In the genomic region with DNA sequence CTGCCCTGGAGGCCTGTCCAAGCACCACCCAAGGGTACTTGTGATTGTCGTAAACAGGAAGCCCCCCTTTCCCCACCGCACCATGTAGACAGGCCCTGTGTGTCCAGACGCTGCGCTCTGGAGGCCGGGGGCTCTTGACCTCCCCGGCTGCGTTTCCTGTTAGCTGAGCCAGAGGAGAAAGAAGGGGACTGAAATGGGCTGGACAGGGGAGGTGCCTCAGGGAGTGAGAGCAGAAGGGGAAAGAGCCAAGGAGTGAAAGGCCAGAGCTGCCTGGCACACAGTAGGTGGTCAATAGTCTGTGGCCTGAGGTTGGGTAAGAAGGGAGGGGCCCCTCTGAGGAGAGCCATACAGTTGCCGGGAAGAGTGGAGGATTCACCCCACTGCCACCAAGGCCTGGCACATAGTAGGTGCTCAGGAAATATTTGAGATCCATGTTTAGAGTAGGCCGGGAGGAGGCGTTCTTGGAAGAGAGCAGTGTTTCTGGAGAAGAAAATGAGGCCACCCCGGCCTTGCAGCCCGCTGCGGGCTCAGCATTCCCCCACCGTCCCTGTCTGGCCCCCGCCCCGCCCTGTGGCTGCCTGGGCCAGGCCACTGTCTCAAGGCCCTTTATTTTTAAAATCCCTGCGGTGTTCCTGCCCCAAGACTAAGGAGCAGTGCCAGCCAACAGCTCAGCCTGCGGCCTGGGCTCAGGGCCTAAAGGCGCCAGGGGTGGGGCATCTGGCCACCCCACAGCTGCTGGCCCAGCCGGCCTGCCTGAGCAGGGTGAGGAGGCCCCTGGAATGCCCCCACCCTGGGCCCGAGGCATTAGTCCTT, we compare ENCODE assay signal across 11 cellular contexts. TPM values are rescaled to one million over a fixed set of nuclear protein-coding genes. Genes with fewer than 3 reads are reported as not detected.
DNase-seq lines count a peak whose midpoint lies in the region; ATAC-seq, FAIRE-seq and TF ChIP-seq lines count a peak whose summit lies in the region.
"Had no signal": no experiment of that assay in that cellular context is flagged by ENCODE, and none has a peak within 500 bp of the region (broad histone marks: within the 10 kb centered on the region; RNA-seq: fewer than 3 reads in every experiment).

No MANE protein-coding gene starts in this region.

- CTCF ChIA-PET in A549 (lab: Yijun Ruan, JAX): interaction anchor here (1.0 to 16.8 kb wide), 10 partner anchors 8 to 97 kb away, joined by 3 to 771 read pairs (median 6); a partner anchor contains a TSS

- H3K27me3 Mint-ChIP-seq in nephron (ENCODE audit: low read depth) (no peaks in the 10 kb centered on the region), T-helper 17 cell (peaks cover 9% of the 10 kb centered on the region)

- TF ChIP-seq RAD21 in A549 (conservative IDR thresholded peaks at IDR 0.05 in 1 of 2, IDR thresholded peaks at IDR 0.05 in 1 of 2): no peak

- FAIRE-seq in A549 (lab: Jason Lieb, UNC): no peak

- H3K27ac Mint-ChIP-seq in nephron (peak overlapping the region; percentile 99 to 100 (median 99)), T-helper 17 cell (no peak overlapping the region)
- H3K27ac Mint-ChIP-seq: CD4-positive, CD25-positive, alpha-beta regulatory T cell had no signal

- peaks cover 50% of the 10 kb centered on the region for H3K4me1 Mint-ChIP-seq in nephron
- peaks cover 13% of the 10 kb centered on the region for H3K4me1 Mint-ChIP-seq in T-helper 17 cell

- TF ChIP-seq POLR2A in A549 (IDR thresholded peaks at IDR 0.05; ENCODE audit: low read length): no peak

- ATAC-seq in A549: peak; percentile 17 to 35; a peak in 5 of 6 replicates
- ATAC-seq in HG03135 (IDR thresholded peaks at IDR 0.05; ENCODE audit: unreplicated experiment): no peak
- no peak for ATAC-seq in T-helper 17 cell
- ATAC-seq in GM18861 (IDR thresholded peaks at IDR 0.05; ENCODE audit: unreplicated experiment): no peak

- POLR2A ChIA-PET in A549 (lab: Yijun Ruan, JAX): interaction anchor here (0.6 to 1.6 kb wide), 5 partner anchors 13 to 46 kb away, joined by 3 to 7 read pairs (median 4); a partner anchor contains a TSS

- no peak for TF ChIP-seq EP300 in A549 (IDR thresholded peaks at IDR 0.05)

- H3K4me2 ChIP-seq in A549: peak overlapping the region; percentile 80

- H3K36me3 Mint-ChIP-seq in nephron (ENCODE audit: low read depth) (no peaks in the 10 kb centered on the region), T-helper 17 cell (ENCODE audit: low read depth) (no peaks in the 10 kb centered on the region)
- H3K36me3 Mint-ChIP-seq: CD4-positive, CD25-positive, alpha-beta regulatory T cell; naive B cell had no signal

- H3K27ac ChIP-seq in A549: peak overlapping the region; percentile 80 to 96
- H3K27ac ChIP-seq: VCaP had no signal

- DNase-seq in A549 (ENCODE audit: low read depth in 1 of 2, low spot score in 1 of 2) (no peak), RPMI7951 (ENCODE audit: low read depth) (peak; percentile 88), fibroblast of villous mesenchyme (ENCODE audit: low read depth) (peak; percentile 97), RKO (ENCODE audit: low spot score) (no peak), T-helper 17 cell (no peak)
- DNase-seq: CD4-positive, CD25-positive, alpha-beta regulatory T cell; naive B cell had no signal

- 60% methylated on average over 12 of the region's 21 CpGs for WGBS in A549 (ENCODE audit: missing lambda C conversion rate)

- H3K4me1 ChIP-seq in A549: peaks cover 50% of the 10 kb centered on the region

- H3K9me3 Mint-ChIP-seq in nephron: no peaks in the 10 kb centered on the region
- H3K9me3 Mint-ChIP-seq: CD4-positive, CD25-positive, alpha-beta regulatory T cell; naive B cell had no signal

- H3K4me3 Mint-ChIP-seq in nephron (peak overlapping the region; percentile 5 to 31 (median 9)), T-helper 17 cell (no peak overlapping the region)
- H3K4me3 Mint-ChIP-seq: naive B cell had no signal

- H3K9me3 ChIP-seq in A549 (no peaks in the 10 kb centered on the region), T-helper 17 cell (ENCODE audit: control insufficient read depth, low read length, poor library complexity, severe bottlenecking) (no peaks in the 10 kb centered on the region)

- no peak for TF ChIP-seq CTCF in A549 (IDR thresholded peaks at IDR 0.05)
- no peak for TF ChIP-seq CTCF in fibroblast of villous mesenchyme (IDR thresholded peaks at IDR 0.05; ENCODE audit: insufficient read depth, low read depth, low read length)
- no peak for TF ChIP-seq CTCF in nephron (IDR thresholded peaks at IDR 0.05; ENCODE audit: unreplicated experiment in 3 of 3)

- H3K4me3 ChIP-seq in A549 (no peak overlapping the region), fibroblast of villous mesenchyme (ENCODE audit: low read depth, low read length) (no peak overlapping the region)

TF ChIP-seq in A549, 52 proteins besides CTCF, POLR2A, EP300 and RAD21:
- TF ChIP-seq FOXS1 (CRISPR knock-in tag; IDR thresholded peaks at IDR 0.05): no peak
- TF ChIP-seq CHD4 (IDR thresholded peaks at IDR 0.05; ENCODE audit: borderline replicate concordance): 0 out of 2 replicates have a peak, but pooled peaks have one; percentile 76

RNA-seq across cellular contexts. Expression of a gene that starts 13.6 kb away (rescaled TPM):
- polyA plus RNA-seq in A549 (2011; rRNA removed): 12.2 and 16.0 TPM in 2 replicates
- polyA plus RNA-seq in A549 (2012; cell fraction: cytosol; rRNA removed): 23.4 and 33.7 TPM in 2 replicates
- polyA plus RNA-seq in A549 (2012; cell fraction: nucleus; rRNA removed): 21.3 and 29.9 TPM in 2 replicates
- polyA plus RNA-seq in A549 (2017; fragmentation: RNase III; extraction: RNeasy Plus Mini Kit Qiagen cat#74134 plus additional on column Dnase treatment): 20.2 to 21.5 TPM (median 20.3 TPM) in 3 replicates
- polyA minus RNA-seq in A549 (2011; rRNA and poly(A)+ RNA removed): 9.8 and 15.0 TPM in 2 replicates
- 18.4 and 19.7 TPM in 2 replicates for total RNA-seq in RPMI7951 (2014; rRNA removed; shearing (Covaris generic))
- total RNA-seq in fibroblast of villous mesenchyme: 22.9 and 33.2 TPM in 2 replicates
- not detected for total RNA-seq in T-helper 17 cell
- total RNA-seq: CD4-positive, CD25-positive, alpha-beta regulatory T cell had no signal
- polyA plus RNA-seq: CD4-positive, CD25-positive, alpha-beta regulatory T cell had no signal

RNA-seq across cellular contexts. Expression of a gene that starts 27.4 kb away (rescaled TPM):
- polyA plus RNA-seq in A549 (2011; rRNA removed) (8.3 and 11.1 TPM in 2 replicates), A549 (2017; fragmentation: RNase III; extraction: RNeasy Plus Mini Kit Qiagen cat#74134 plus additional on column Dnase treatment) (14.1 to 16.1 TPM (median 15.3 TPM) in 3 replicates)
- polyA plus RNA-seq in A549 (2012; cell fraction: cytosol; rRNA removed): 16.0 and 23.0 TPM in 2 replicates
- 52.8 and 67.1 TPM in 2 replicates for polyA plus RNA-seq in A549 (2012; cell fraction: nucleus; rRNA removed)
- 12.5 and 17.6 TPM in 2 replicates for polyA minus RNA-seq in A549 (2011; rRNA and poly(A)+ RNA removed)
- total RNA-seq in RPMI7951 (2014; rRNA removed; shearing (Covaris generic)): 3.5 and 3.6 TPM in 2 replicates
- total RNA-seq in fibroblast of villous mesenchyme (3.0 and 3.5 TPM in 2 replicates), T-helper 17 cell (under 1 TPM; 0.12 to 0.31 TPM)
- total RNA-seq: CD4-positive, CD25-positive, alpha-beta regulatory T cell had no signal
- polyA plus RNA-seq: CD4-positive, CD25-positive, alpha-beta regulatory T cell had no signal

RNA-seq across cellular contexts. Expression of a gene that starts 33.2 kb away (rescaled TPM):
- polyA plus RNA-seq in A549 (2011; rRNA removed): 1.1 and 2.0 TPM in 2 replicates
- 0.22 and 0.39 TPM in 2 replicates for polyA plus RNA-seq in A549 (2012; cell fraction: cytosol; rRNA removed)
- polyA plus RNA-seq in A549 (2012; cell fraction: nucleus; rRNA removed): 0.14 TPM in 1 of 2 replicates, not detected in the other
- polyA plus RNA-seq in A549 (2017; fragmentation: RNase III; extraction: RNeasy Plus Mini Kit Qiagen cat#74134 plus additional on column Dnase treatment): 0.45 to 0.75 TPM (median 0.63 TPM) in 3 replicates
- polyA minus RNA-seq in A549 (2011; rRNA and poly(A)+ RNA removed): not detected in 2 replicates
- total RNA-seq in RPMI7951 (2014; rRNA removed; shearing (Covaris generic)): not detected in 2 replicates
- not detected in 2 replicates for total RNA-seq in fibroblast of villous mesenchyme
- total RNA-seq in T-helper 17 cell: 1 to 10 TPM; 1.9 to 6.1 TPM
- total RNA-seq: CD4-positive, CD25-positive, alpha-beta regulatory T cell had no signal

Comparison
In these comparisons a context has a peak if more than half of its experiments do, and no peak if none do; other contexts are left out.
1. ATAC-seq: peak in A549 (2 of 2); none in HG03135 (single experiment), T-helper 17 cell (single experiment) and GM18861 (single experiment).
2. DNase-seq: peak in RPMI7951 (single experiment) and fibroblast of villous mesenchyme (single experiment); none in A549 (0 of 2), RKO (single experiment) and T-helper 17 cell (0 of 3).
3. RNA of a gene that starts 13.6 kb away (total RNA-seq): 22.9 to 33.2 TPM in fibroblast of villous mesenchyme and 18.4 to 19.7 TPM in RPMI7951; not detected in T-helper 17 cell; every median in the first group is over 10 times any median in the second.